Comparison of ENCODE assay signal across 15 cellular contexts in the genomic region with DNA sequence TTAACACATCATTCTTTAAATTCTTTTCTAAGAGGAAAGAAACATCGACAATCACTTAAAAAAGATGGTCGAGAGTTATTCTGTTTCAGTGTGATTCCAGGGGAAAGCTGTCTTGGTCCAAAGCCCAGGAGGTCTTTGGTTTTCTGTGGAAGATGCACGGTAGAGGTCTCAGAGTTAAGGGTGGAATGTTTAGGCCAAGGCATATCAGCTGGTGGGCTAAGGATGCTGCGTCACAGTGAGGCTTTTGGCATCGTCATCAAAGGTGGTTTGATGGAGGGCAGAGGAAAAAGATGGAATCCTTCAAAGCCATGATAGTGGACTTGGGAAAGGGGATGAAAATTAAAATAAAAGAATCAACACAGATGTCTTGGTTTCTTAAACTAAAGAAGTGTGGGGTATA.
DNase-seq lines count a peak whose midpoint lies in the region; ATAC-seq, FAIRE-seq and TF ChIP-seq lines count a peak whose summit lies in the region.
"Had no signal": no experiment of that assay in that cellular context is flagged by ENCODE, and none has a peak within 500 bp of the region (broad histone marks: within the 10 kb centered on the region; RNA-seq: fewer than 3 reads in every experiment).

No MANE protein-coding gene starts in this region.

- H3K4me3 Mint-ChIP-seq in activated naive CD8-positive, alpha-beta T cell treated with anti-CD3 and anti-CD28 coated beads for 36 hours = no peak overlapping the region
- H3K4me3 Mint-ChIP-seq: memory B cell had no signal

- H3K9me3 ChIP-seq in GM23248 (ENCODE audit: low read depth) (no peaks in the 10 kb centered on the region), adipocyte (ENCODE audit: control insufficient read depth, low read length) (no peaks in the 10 kb centered on the region), gastrocnemius medialis (no peaks in the 10 kb centered on the region), small intestine (ENCODE audit: control insufficient read depth, low read depth) (no peaks in the 10 kb centered on the region)
- H3K9me3 ChIP-seq: BLaER1 had no signal

- H3K4me3 ChIP-seq in GM23248 (no peak overlapping the region), adipocyte (ENCODE audit: low read length) (no peak overlapping the region), fibroblast of the aortic adventitia (ENCODE audit: low read depth, low read length) (no peak overlapping the region), gastrocnemius medialis (no peak overlapping the region), small intestine (ENCODE audit: low read depth in 1 of 2, low read length in 2 of 2) (no peak overlapping the region)
- H3K4me3 ChIP-seq: BLaER1 had no signal

- peak overlapping the region; percentile 82 for H3K27ac ChIP-seq in GM23248
- H3K27ac ChIP-seq in gastrocnemius medialis = peak overlapping the region; percentile 3 to 56 (median 48)
- peak overlapping the region in 1 of 2 donors; percentile 61 for H3K27ac ChIP-seq in small intestine (ENCODE audit: low read depth in 1 of 2, low read length in 1 of 2)
- H3K27ac ChIP-seq: BLaER1, HL-60 had no signal

- H3K4me1 Mint-ChIP-seq in activated naive CD8-positive, alpha-beta T cell treated with anti-CD3 and anti-CD28 coated beads for 36 hours = peaks cover 2% of the 10 kb centered on the region

- no peaks in the 10 kb centered on the region for H3K36me3 ChIP-seq in GM23248 (ENCODE audit: low read depth)
- H3K36me3 ChIP-seq in adipocyte (ENCODE audit: control insufficient read depth, insufficient read depth, low read length, severe bottlenecking) = no peaks in the 10 kb centered on the region
- no peaks in the 10 kb centered on the region for H3K36me3 ChIP-seq in gastrocnemius medialis
- H3K36me3 ChIP-seq in small intestine (ENCODE audit: control insufficient read depth in 2 of 2, insufficient read depth in 2 of 2, low read length in 2 of 2) = no peaks in the 10 kb centered on the region
- H3K36me3 ChIP-seq: BLaER1 had no signal

- H3K27ac Mint-ChIP-seq in activated naive CD8-positive, alpha-beta T cell treated with anti-CD3 and anti-CD28 coated beads for 36 hours = no peak overlapping the region
- H3K27ac Mint-ChIP-seq: memory B cell had no signal

- DNase-seq in GM23248 = no peak
- peak; percentile 22 for DNase-seq in adipocyte (ENCODE audit: low read depth)
- peak; percentile 47 for DNase-seq in fibroblast of the aortic adventitia (ENCODE audit: low read depth)
- no peak for DNase-seq in gastrocnemius medialis
- DNase-seq in medulla oblongata (ENCODE audit: extremely low spot score) = no peak
- no peak for DNase-seq in activated naive CD8-positive, alpha-beta T cell treated with anti-CD3 and anti-CD28 coated beads for 36 hours
- DNase-seq in HUDEP-2 (lab: John Stamatoyannopoulos, UW; ENCODE audit: unreplicated experiment in 76 of 76) = no peak
- no peak for DNase-seq in small intestine
- DNase-seq: activated CD4-positive, alpha-beta T cell treated with anti-CD3 and anti-CD28 coated beads for 4 hours; NCI-H526 treated with DMSO at 0.1 percent for 48 hours; retina had no signal

- H3K27me3 Mint-ChIP-seq in activated naive CD8-positive, alpha-beta T cell treated with anti-CD3 and anti-CD28 coated beads for 36 hours = no peaks in the 10 kb centered on the region

- H3K79me2 ChIP-seq in GM23248 (ENCODE audit: insufficient read depth) = no peaks in the 10 kb centered on the region

- H3K36me3 Mint-ChIP-seq in activated naive CD8-positive, alpha-beta T cell treated with anti-CD3 and anti-CD28 coated beads for 36 hours = no peaks in the 10 kb centered on the region
- H3K36me3 Mint-ChIP-seq: memory B cell had no signal

- no peak for ATAC-seq in gastrocnemius medialis

- no peak for FAIRE-seq in small intestine (lab: Jason Lieb, UNC)
- FAIRE-seq: GM18507 had no signal

- H3K9me2 ChIP-seq in GM23248 (ENCODE audit: insufficient read depth) = no peaks in the 10 kb centered on the region

- H3F3A ChIP-seq in GM23248 (ENCODE audit: insufficient read depth) = peaks cover 26% of the 10 kb centered on the region

- WGBS in GM23248 (ENCODE audit: low coverage in 1 of 2, low lambda C conversion rate in 2 of 2, missing lambda C conversion rate in 2 of 2), 2 experiments = 48 to 49% methylated on average over 5 of the region's 5 CpGs
- WGBS in small intestine, 3 donors = 66 to 74% (median 67%) methylated on average over 5 of the region's 5 CpGs

- H3K27me3 ChIP-seq in GM23248 (replicated peaks; ENCODE audit: insufficient read depth) (no peaks in the 10 kb centered on the region), adipocyte (replicated peaks; ENCODE audit: control insufficient read depth, insufficient read depth, low read length) (no peaks in the 10 kb centered on the region), gastrocnemius medialis (no peaks in the 10 kb centered on the region), small intestine (ENCODE audit: control insufficient read depth in 2 of 2, insufficient read depth in 2 of 2, low read length in 2 of 2) (no peaks in the 10 kb centered on the region)
- H3K27me3 ChIP-seq: BLaER1 had no signal

- TF ChIP-seq CTCF in fibroblast of the aortic adventitia (IDR thresholded peaks at IDR 0.05; ENCODE audit: insufficient read depth, low read length) (no peak), gastrocnemius medialis (IDR thresholded peaks at IDR 0.05 in 4 of 5, conservative IDR thresholded peaks at IDR 0.05 in 1 of 5) (no peak)

- H3K4me2 ChIP-seq in GM23248 (ENCODE audit: unreplicated experiment) = peak overlapping the region; percentile 63
- H3K4me2 ChIP-seq: BLaER1 had no signal

- in situ Hi-C loops in GM23248 (cut with MboI) = loop anchor here (10.0 kb wide), 2 partner anchors 124 to 314 kb away; no protein-coding TSS in a partner anchor
- in situ Hi-C loops in gastrocnemius medialis (cut with MboI; ENCODE audit: low sequenced_read_pairs in 4 of 4) = loop anchor here (10.0 to 25.0 kb wide), 4 partner anchors 134 to 647 kb away; a partner anchor contains a TSS

- peak overlapping the region; percentile 49 for H3K9ac ChIP-seq in GM23248
- H3K9ac ChIP-seq in adipocyte (ENCODE audit: low read length) = peak overlapping the region; percentile 64
- H3K9ac ChIP-seq: BLaER1 had no signal

- intact Hi-C loops in gastrocnemius medialis (cut with DNase I; ENCODE audit: low total_unique reads) = loop anchor here (2.0 kb wide), 1 partner anchor 62 kb away; no protein-coding TSS in a partner anchor

- no peak for TF ChIP-seq POLR2A in gastrocnemius medialis (IDR thresholded peaks at IDR 0.05)

- H3K4me1 ChIP-seq in GM23248 (ENCODE audit: insufficient read depth) = peaks cover 38% of the 10 kb centered on the region
- H3K4me1 ChIP-seq in adipocyte (ENCODE audit: control insufficient read depth, insufficient read depth, low read length) = peaks cover 29% of the 10 kb centered on the region
- H3K4me1 ChIP-seq in gastrocnemius medialis = peaks cover 8 to 17% of the 10 kb centered on the region in 2 donors
- peaks cover 3 to 4% of the 10 kb centered on the region in 2 donors for H3K4me1 ChIP-seq in small intestine (ENCODE audit: control insufficient read depth in 2 of 2, insufficient read depth in 1 of 2, low read depth in 1 of 2, low read length in 1 of 2)

- no peaks in the 10 kb centered on the region for H3K9me3 Mint-ChIP-seq in activated naive CD8-positive, alpha-beta T cell treated with anti-CD3 and anti-CD28 coated beads for 36 hours

- H4K20me1 ChIP-seq in GM23248 (ENCODE audit: insufficient read depth) = no peaks in the 10 kb centered on the region
- H4K20me1 ChIP-seq: BLaER1 had no signal

- peak overlapping the region; percentile 47 for H2AFZ ChIP-seq in GM23248

Comparison
In these comparisons a context has a peak if more than half of its experiments do, and no peak if none do; other contexts are left out.
1. DNase-seq: peak in adipocyte (single experiment) and fibroblast of the aortic adventitia (single experiment); none in GM23248 (single experiment), gastrocnemius medialis (0 of 2), medulla oblongata (single experiment), activated naive CD8-positive, alpha-beta T cell treated with anti-CD3 and anti-CD28 coated beads for 36 hours (single experiment), HUDEP-2 (0 of 76) and small intestine (single experiment).